In genomic region chr5:175363300-175363699, GRCh38 we compare ENCODE assay signal across 25 cellular contexts.
"Had no signal": no experiment of that assay in that cellular context is flagged by ENCODE, and none has a peak within 500 bp of the region (broad histone marks: within the 10 kb centered on the region; RNA-seq: fewer than 3 reads in every experiment).

No MANE protein-coding gene starts in this region.

- H3K27me3 ChIP-seq: neural progenitor cell, neutrophil, upper lobe of right lung had no signal

- H3K4me1 ChIP-seq: left ventricle myocardium inferior, neural progenitor cell, parathyroid adenoma, psoas muscle, stomach, tibial artery, upper lobe of right lung had no signal

- H3K9me3 ChIP-seq: left ventricle myocardium inferior, neutrophil, psoas muscle, stomach, thoracic aorta, tibial artery, upper lobe of right lung had no signal

- H3K27ac ChIP-seq: left ventricle myocardium inferior, neural progenitor cell, neutrophil, parathyroid adenoma, psoas muscle, skin epidermis, stomach, thoracic aorta, tibial artery, upper lobe of right lung had no signal

- H3K4me3 ChIP-seq: left ventricle myocardium inferior, lung, neural progenitor cell, psoas muscle, skin epidermis, stomach, thoracic aorta, tibial artery, upper lobe of right lung had no signal

- DNase-seq: hypothalamus; left ventricle myocardium inferior; mesendoderm; naive B cell; natural killer cell; nephron progenitor cell; occipital lobe; psoas muscle; right cardiac atrium; stimulated activated CD4-positive, alpha-beta T cell treated with anti-CD3 and anti-CD28 coated beads, Interleukin-12 subunit alpha, Interleukin-12 subunit beta, amount 100 ng/mL, for 4 hours; stimulated activated CD4-positive, alpha-beta T cell treated with anti-CD3 and anti-CD28 coated beads, Interleukin-15, amount 100 ng/mL, for 24 hours; stimulated activated CD4-positive, alpha-beta T cell treated with anti-CD3 and anti-CD28 coated beads, Interleukin-2, amount 100 ng/mL, for 24 hours; stimulated activated CD4-positive, alpha-beta T cell treated with anti-CD3 and anti-CD28 coated beads, Interleukin-4, amount 100 ng/mL, for 1 hour; stimulated activated naive B cell treated with anti-CD40 and anti-IgM and Interleukin-4, amounts not matched to agents 10 μg/mL and 1 μg/mL and 100 μg/mL, for 72 hours; stimulated activated naive CD8-positive, alpha-beta T cell treated with anti-CD3 and anti-CD28 coated beads, Interleukin-15, Interleukin-2, amounts not matched to agents 100 U/mL and 50 U/mL, for 24 hours; stomach; tibial artery; trophoblast cell; upper lobe of right lung had no signal

- H3K36me3 ChIP-seq: left ventricle myocardium inferior, neural progenitor cell, neutrophil, stomach, thoracic aorta, tibial artery, upper lobe of right lung had no signal

- H2AFZ ChIP-seq: neural progenitor cell, parathyroid adenoma had no signal

- H3K79me2 ChIP-seq: parathyroid adenoma had no signal

- H3K4me2 ChIP-seq: neural progenitor cell had no signal
